Comparison of ENCODE assay signal across 4 cellular contexts in the genomic region with DNA sequence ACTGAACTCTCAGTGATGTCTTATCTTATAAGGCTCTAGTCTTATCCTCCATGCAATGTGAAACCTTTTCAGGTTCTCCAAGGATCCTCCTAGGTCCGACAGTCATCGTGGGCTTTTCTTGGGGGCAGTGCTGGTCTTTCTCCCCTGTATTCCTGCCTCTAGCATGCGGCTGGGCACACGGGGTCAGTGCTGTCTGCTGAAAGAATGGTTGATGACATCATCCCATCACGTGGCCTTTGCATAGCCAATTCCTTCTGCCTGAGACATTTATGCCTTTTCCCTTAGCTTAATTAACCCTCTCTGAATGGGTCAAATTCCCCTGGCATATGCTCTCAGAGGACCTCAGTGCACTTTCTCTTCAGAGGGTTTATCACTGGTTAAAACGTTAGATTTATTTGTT.
TF ChIP-seq lines count a peak whose summit lies in the region.

No MANE protein-coding gene starts in this region.

TF ChIP-seq in SK-N-SH, 30 proteins besides CTCF, POLR2A, EP300 and RAD21:
- TF ChIP-seq, protein P1, sequence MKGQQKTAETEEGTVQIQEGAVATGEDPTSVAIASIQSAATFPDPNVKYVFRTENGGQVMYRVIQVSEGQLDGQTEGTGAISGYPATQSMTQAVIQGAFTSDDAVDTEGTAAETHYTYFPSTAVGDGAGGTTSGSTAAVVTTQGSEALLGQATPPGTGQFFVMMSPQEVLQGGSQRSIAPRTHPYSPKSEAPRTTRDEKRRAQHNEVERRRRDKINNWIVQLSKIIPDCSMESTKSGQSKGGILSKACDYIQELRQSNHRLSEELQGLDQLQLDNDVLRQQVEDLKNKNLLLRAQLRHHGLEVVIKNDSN (IDR thresholded peaks at IDR 0.05; ENCODE audit: borderline replicate concordance, low read depth), result peak; percentile 81
- TF ChIP-seq, protein P2, sequence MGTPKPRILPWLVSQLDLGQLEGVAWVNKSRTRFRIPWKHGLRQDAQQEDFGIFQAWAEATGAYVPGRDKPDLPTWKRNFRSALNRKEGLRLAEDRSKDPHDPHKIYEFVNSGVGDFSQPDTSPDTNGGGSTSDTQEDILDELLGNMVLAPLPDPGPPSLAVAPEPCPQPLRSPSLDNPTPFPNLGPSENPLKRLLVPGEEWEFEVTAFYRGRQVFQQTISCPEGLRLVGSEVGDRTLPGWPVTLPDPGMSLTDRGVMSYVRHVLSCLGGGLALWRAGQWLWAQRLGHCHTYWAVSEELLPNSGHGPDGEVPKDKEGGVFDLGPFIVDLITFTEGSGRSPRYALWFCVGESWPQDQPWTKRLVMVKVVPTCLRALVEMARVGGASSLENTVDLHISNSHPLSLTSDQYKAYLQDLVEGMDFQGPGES (IDR thresholded peaks at IDR 0.05; ENCODE audit: low read depth, low read length), result no peak

TF ChIP-seq in SK-N-SH treated with all-trans-retinoic acid at 6 μM for 48 hours, 23 proteins besides CTCF, POLR2A, EP300 and RAD21:
- no peak for TF ChIP-seq ARNTL (CRISPR knock-in tag; IDR thresholded peaks at IDR 0.05; ENCODE audit: borderline replicate concordance, low read depth)
- TF ChIP-seq, protein P3, sequence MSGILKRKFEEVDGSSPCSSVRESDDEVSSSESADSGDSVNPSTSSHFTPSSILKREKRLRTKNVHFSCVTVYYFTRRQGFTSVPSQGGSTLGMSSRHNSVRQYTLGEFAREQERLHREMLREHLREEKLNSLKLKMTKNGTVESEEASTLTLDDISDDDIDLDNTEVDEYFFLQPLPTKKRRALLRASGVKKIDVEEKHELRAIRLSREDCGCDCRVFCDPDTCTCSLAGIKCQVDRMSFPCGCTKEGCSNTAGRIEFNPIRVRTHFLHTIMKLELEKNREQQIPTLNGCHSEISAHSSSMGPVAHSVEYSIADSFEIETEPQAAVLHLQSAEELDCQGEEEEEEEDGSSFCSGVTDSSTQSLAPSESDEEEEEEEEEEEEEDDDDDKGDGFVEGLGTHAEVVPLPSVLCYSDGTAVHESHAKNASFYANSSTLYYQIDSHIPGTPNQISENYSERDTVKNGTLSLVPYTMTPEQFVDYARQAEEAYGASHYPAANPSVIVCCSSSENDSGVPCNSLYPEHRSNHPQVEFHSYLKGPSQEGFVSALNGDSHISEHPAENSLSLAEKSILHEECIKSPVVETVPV (CRISPR knock-in tag; IDR thresholded peaks at IDR 0.05), result no peak

TF ChIP-seq in IMR-90, 13 proteins besides CTCF, POLR2A, EP300 and RAD21:
- TF ChIP-seq CHD1 (IDR thresholded peaks at IDR 0.05; ENCODE audit: low read depth, low read length), result no peak
- TF ChIP-seq MAZ (IDR thresholded peaks at IDR 0.05; ENCODE audit: borderline replicate concordance, low read depth, low read length), result no peak
- TF ChIP-seq, protein P4, sequence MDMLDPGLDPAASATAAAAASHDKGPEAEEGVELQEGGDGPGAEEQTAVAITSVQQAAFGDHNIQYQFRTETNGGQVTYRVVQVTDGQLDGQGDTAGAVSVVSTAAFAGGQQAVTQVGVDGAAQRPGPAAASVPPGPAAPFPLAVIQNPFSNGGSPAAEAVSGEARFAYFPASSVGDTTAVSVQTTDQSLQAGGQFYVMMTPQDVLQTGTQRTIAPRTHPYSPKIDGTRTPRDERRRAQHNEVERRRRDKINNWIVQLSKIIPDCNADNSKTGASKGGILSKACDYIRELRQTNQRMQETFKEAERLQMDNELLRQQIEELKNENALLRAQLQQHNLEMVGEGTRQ (IDR thresholded peaks at IDR 0.05; ENCODE audit: low read depth, low read length), result peak; percentile 34; the same call in 1 of the 2 replicates
- no peak for TF ChIP-seq MXI1 (IDR thresholded peaks at IDR 0.05; ENCODE audit: borderline replicate concordance, low read depth, low read length)

TF ChIP-seq in K562, 482 proteins besides CTCF, POLR2A, EP300 and RAD21:
- TF ChIP-seq, protein P5, sequence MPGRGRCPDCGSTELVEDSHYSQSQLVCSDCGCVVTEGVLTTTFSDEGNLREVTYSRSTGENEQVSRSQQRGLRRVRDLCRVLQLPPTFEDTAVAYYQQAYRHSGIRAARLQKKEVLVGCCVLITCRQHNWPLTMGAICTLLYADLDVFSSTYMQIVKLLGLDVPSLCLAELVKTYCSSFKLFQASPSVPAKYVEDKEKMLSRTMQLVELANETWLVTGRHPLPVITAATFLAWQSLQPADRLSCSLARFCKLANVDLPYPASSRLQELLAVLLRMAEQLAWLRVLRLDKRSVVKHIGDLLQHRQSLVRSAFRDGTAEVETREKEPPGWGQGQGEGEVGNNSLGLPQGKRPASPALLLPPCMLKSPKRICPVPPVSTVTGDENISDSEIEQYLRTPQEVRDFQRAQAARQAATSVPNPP (IDR thresholded peaks at IDR 0.05; ENCODE audit: borderline replicate concordance, insufficient read depth, insufficient read length), result no peak
- TF ChIP-seq, protein P6, sequence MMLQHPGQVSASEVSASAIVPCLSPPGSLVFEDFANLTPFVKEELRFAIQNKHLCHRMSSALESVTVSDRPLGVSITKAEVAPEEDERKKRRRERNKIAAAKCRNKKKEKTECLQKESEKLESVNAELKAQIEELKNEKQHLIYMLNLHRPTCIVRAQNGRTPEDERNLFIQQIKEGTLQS (IDR thresholded peaks at IDR 0.05), result peak; percentile 54
- TF ChIP-seq, protein P6 (CRISPR knock-in tag; conservative IDR thresholded peaks at IDR 0.05), result no peak
